Comparison of ENCODE assay signal across 15 cellular contexts in genomic region chr22:42656578-42656977, GRCh38. TPM values are rescaled to one million over a fixed set of nuclear protein-coding genes. Genes with fewer than 3 reads are reported as not detected.
DNase-seq lines count a peak whose midpoint lies in the region; ATAC-seq and TF ChIP-seq lines count a peak whose summit lies in the region.
"Had no signal": no experiment of that assay in that cellular context is flagged by ENCODE, and none has a peak within 500 bp of the region (broad histone marks: within the 10 kb centered on the region; RNA-seq: fewer than 3 reads in every experiment).

No MANE protein-coding gene starts in this region.

- DNase-seq in activated B cell treated with CpG ODN at 0.5 μM for 24 hours: no peak
- DNase-seq in cerebellum (ENCODE audit: low spot score): no peak
- DNase-seq in neuronal stem cell (ENCODE audit: low spot score): no peak
- DNase-seq in effector memory CD8-positive, alpha-beta T cell: no peak
- DNase-seq in right atrium auricular region (ENCODE audit: low spot score): no peak
- DNase-seq: BE2C; Caco-2; CD8-positive, alpha-beta memory T cell; DMS53; GF-D8; GOT3 had no signal

- H3K9me2 ChIP-seq in neural cell (ENCODE audit: insufficient read depth, low read length): no peaks in the 10 kb centered on the region

- H3K4me3 Mint-ChIP-seq in IgD-negative memory B cell (peak overlapping the region in 2 of 4 donors; percentile 12 to 60), activated B cell treated with CpG ODN at 0.5 μM for 24 hours (no peak overlapping the region)
- no peak overlapping the region for H3K4me3 Mint-ChIP-seq in effector memory CD8-positive, alpha-beta T cell

- H3K4ac ChIP-seq in neuronal stem cell (ENCODE audit: low read length): no peak overlapping the region

- no peak overlapping the region for H3K23ac ChIP-seq in neuronal stem cell (ENCODE audit: low read depth, low read length, poor library complexity)

- H3K27me3 ChIP-seq in neural cell (ENCODE audit: insufficient read depth, low read depth, low read length): peaks cover under 1% of the 10 kb centered on the region
- H3K27me3 ChIP-seq in neuronal stem cell (ENCODE audit: control insufficient read depth in 3 of 3, insufficient read depth in 3 of 3, low read depth in 1 of 3, low read length in 3 of 3): peaks cover 0 to 10% (median 0%) of the 10 kb centered on the region in 3 experiments
- H3K27me3 ChIP-seq in right atrium auricular region: no peaks in the 10 kb centered on the region
- H3K27me3 ChIP-seq: BE2C had no signal

- no peak overlapping the region for H3K4me3 ChIP-seq in neural cell (ENCODE audit: low read length)
- no peak overlapping the region for H3K4me3 ChIP-seq in neuronal stem cell (ENCODE audit: low read length in 2 of 2)
- H3K4me3 ChIP-seq in right atrium auricular region: no peak overlapping the region
- H3K4me3 ChIP-seq: HAP-1 had no signal

- H2AK5ac ChIP-seq in neuronal stem cell (ENCODE audit: low read depth, low read length): no peak overlapping the region

- H3K27me3 Mint-ChIP-seq in IgD-negative memory B cell (peaks cover 2% of the 10 kb centered on the region), activated B cell treated with CpG ODN at 0.5 μM for 24 hours (no peaks in the 10 kb centered on the region)
- H3K27me3 Mint-ChIP-seq in effector memory CD8-positive, alpha-beta T cell: peaks cover 0 to 19% of the 10 kb centered on the region in 2 donors

- no peak overlapping the region for H4K91ac ChIP-seq in neuronal stem cell (ENCODE audit: low read depth, low read length, poor library complexity)

- no peaks in the 10 kb centered on the region for H3K9me3 Mint-ChIP-seq in IgD-negative memory B cell
- H3K9me3 Mint-ChIP-seq in activated B cell treated with CpG ODN at 0.5 μM for 24 hours: no peaks in the 10 kb centered on the region
- H3K9me3 Mint-ChIP-seq in effector memory CD8-positive, alpha-beta T cell: no peaks in the 10 kb centered on the region
- H3K9me3 Mint-ChIP-seq: CD8-positive, alpha-beta memory T cell had no signal

- H3K4me1 ChIP-seq in neuronal stem cell (ENCODE audit: control insufficient read depth in 2 of 2, insufficient read depth in 1 of 2, low read depth in 1 of 2, low read length in 2 of 2) (no peaks in the 10 kb centered on the region), right atrium auricular region (no peaks in the 10 kb centered on the region)
- H3K4me1 ChIP-seq: BE2C, HAP-1 had no signal

- no peak overlapping the region for H3K9ac ChIP-seq in neural cell (ENCODE audit: low read length)
- H3K9ac ChIP-seq in neuronal stem cell (ENCODE audit: low read depth, low read length, poor library complexity): no peak overlapping the region

- H3K18ac ChIP-seq in neuronal stem cell (ENCODE audit: low read length): no peak overlapping the region

- TF ChIP-seq CTCF in activated B cell treated with CpG ODN at 0.5 μM for 24 hours (IDR thresholded peaks at IDR 0.05): no peak
- TF ChIP-seq CTCF in neural cell (IDR thresholded peaks at IDR 0.05; ENCODE audit: poor library complexity, severe bottlenecking): no peak
- no peak for TF ChIP-seq CTCF in right atrium auricular region (IDR thresholded peaks at IDR 0.05)

- H2BK12ac ChIP-seq in neuronal stem cell (ENCODE audit: low read length): no peak overlapping the region

- H4K20me1 ChIP-seq in neural cell (ENCODE audit: insufficient read depth): no peaks in the 10 kb centered on the region

- H3F3A ChIP-seq in neural cell (ENCODE audit: insufficient read depth, low read length, poor library complexity, severe bottlenecking): no peaks in the 10 kb centered on the region

- H4K8ac ChIP-seq in neuronal stem cell (ENCODE audit: low read depth, low read length): no peak overlapping the region

- TF ChIP-seq RAD21 in neural cell (conservative IDR thresholded peaks at IDR 0.05): no peak

- H3K27ac ChIP-seq in neural cell (ENCODE audit: low read length) (peak overlapping the region; percentile 66), neuronal stem cell (replicated peaks; ENCODE audit: low read length) (no peak overlapping the region), right atrium auricular region (no peak overlapping the region)

- H3K27ac Mint-ChIP-seq in IgD-negative memory B cell (peak overlapping the region in 2 of 3 donors; percentile 54 to 90), activated B cell treated with CpG ODN at 0.5 μM for 24 hours (peak overlapping the region; percentile 30)
- H3K27ac Mint-ChIP-seq in effector memory CD8-positive, alpha-beta T cell: no peak overlapping the region
- H3K27ac Mint-ChIP-seq: CD8-positive, alpha-beta memory T cell had no signal

- no peak overlapping the region for H2BK15ac ChIP-seq in neuronal stem cell (ENCODE audit: low read length)

- CTCF ChIA-PET in activated B cell treated with CpG ODN at 0.5 μM for 24 hours (lab: Charles Lee): interaction anchor here (1.4 to 2.9 kb wide), 2 partner anchors 13 to 34 kb away, joined by 5 to 17 read pairs; no protein-coding TSS in a partner anchor

- H3K36me3 Mint-ChIP-seq in IgD-negative memory B cell: no peaks in the 10 kb centered on the region
- H3K36me3 Mint-ChIP-seq in activated B cell treated with CpG ODN at 0.5 μM for 24 hours (ENCODE audit: low read depth): no peaks in the 10 kb centered on the region
- peaks cover 5% of the 10 kb centered on the region for H3K36me3 Mint-ChIP-seq in effector memory CD8-positive, alpha-beta T cell (ENCODE audit: insufficient read depth)
- H3K36me3 Mint-ChIP-seq: CD8-positive, alpha-beta memory T cell had no signal

- no peak overlapping the region for H2BK120ac ChIP-seq in neuronal stem cell (ENCODE audit: low read depth, low read length)

- no peak for ATAC-seq in activated B cell treated with CpG ODN at 0.5 μM for 24 hours (ENCODE audit: low read depth)
- ATAC-seq in effector memory CD8-positive, alpha-beta T cell (replicated peaks): no peak

- H3K4me2 ChIP-seq in neural cell (ENCODE audit: low read length) (no peak overlapping the region), neuronal stem cell (ENCODE audit: insufficient read depth, low read length, poor library complexity, severe bottlenecking) (no peak overlapping the region)

- H3K36me3 ChIP-seq in neural cell (ENCODE audit: insufficient read depth, low read length): no peaks in the 10 kb centered on the region
- H3K36me3 ChIP-seq in neuronal stem cell (replicated peaks in 1 of 2; ENCODE audit: control insufficient read depth in 2 of 2, insufficient read depth in 2 of 2, low read length in 2 of 2): no peaks in the 10 kb centered on the region
- no peaks in the 10 kb centered on the region for H3K36me3 ChIP-seq in right atrium auricular region
- H3K36me3 ChIP-seq: BE2C, HAP-1 had no signal

- no CpG with 5 or more reads among the region's 8 CpGs for WGBS in neuronal stem cell (ENCODE audit: extremely low coverage in 2 of 2, insufficient read length in 2 of 2, insufficient replicate concordance in 1 of 2), 2 donors

- POLR2A ChIA-PET in activated B cell treated with CpG ODN at 0.5 μM for 24 hours (lab: Charles Lee): interaction anchor here (0.7 to 7.2 kb wide), 6 partner anchors 14 to 275 kb away, joined by 3 to 96 read pairs (median 6); partner anchors contain the start of gene POLDIP3

- no peak overlapping the region for H2BK5ac ChIP-seq in neuronal stem cell (ENCODE audit: low read length)

- intact Hi-C loops in activated B cell treated with CpG ODN at 0.5 μM for 24 hours (cut with micrococcal nuclease): no loop called here

- no peaks in the 10 kb centered on the region for H3K79me2 ChIP-seq in neural cell (replicated peaks; ENCODE audit: insufficient read depth, low read length)

- H3K4me1 Mint-ChIP-seq in IgD-negative memory B cell: peaks cover 19 to 25% (median 22%) of the 10 kb centered on the region in 3 donors
- H3K4me1 Mint-ChIP-seq in activated B cell treated with CpG ODN at 0.5 μM for 24 hours: peaks cover 46% of the 10 kb centered on the region
- peaks cover 0 to under 1% of the 10 kb centered on the region in 2 donors for H3K4me1 Mint-ChIP-seq in effector memory CD8-positive, alpha-beta T cell (ENCODE audit: low read depth in 2 of 2)
- H3K4me1 Mint-ChIP-seq: CD8-positive, alpha-beta memory T cell had no signal

- TF ChIP-seq EP300 in neural cell (conservative IDR thresholded peaks at IDR 0.05; ENCODE audit: poor library complexity, severe bottlenecking): no peak

- H3K9me3 ChIP-seq in neural cell (ENCODE audit: low read length) (no peaks in the 10 kb centered on the region), neuronal stem cell (replicated peaks in 1 of 2; ENCODE audit: control insufficient read depth in 2 of 2, insufficient read depth in 1 of 2, low read depth in 1 of 2, low read length in 2 of 2) (no peaks in the 10 kb centered on the region), right atrium auricular region (no peaks in the 10 kb centered on the region)
- H3K9me3 ChIP-seq: BE2C, Caco-2, HAP-1 had no signal

- H3K14ac ChIP-seq in neuronal stem cell (ENCODE audit: low read length): no peak overlapping the region

- H2AFZ ChIP-seq in neural cell (ENCODE audit: low read depth, low read length) (no peak overlapping the region), neuronal stem cell (ENCODE audit: low read length) (no peak overlapping the region)

- H3K79me1 ChIP-seq in neuronal stem cell (ENCODE audit: low read depth, low read length): no peaks in the 10 kb centered on the region

TF ChIP-seq in neural cell, 6 proteins besides CTCF, POLR2A, EP300 and RAD21:
- no peak for TF ChIP-seq TAF1 (IDR thresholded peaks at IDR 0.05; ENCODE audit: low read depth)

RNA-seq across cellular contexts. Expression of gene CYB5R3, which starts 7.4 kb away (rescaled TPM):
- 138 TPM for polyA plus RNA-seq in IgD-negative memory B cell
- 78.2 and 91.7 TPM in 2 replicates for total RNA-seq in activated B cell treated with CpG ODN at 0.5 μM for 24 hours
- polyA plus RNA-seq in neural cell: 17.2 and 20.2 TPM in 2 replicates
- 23.4 and 24.1 TPM in 2 replicates for polyA minus RNA-seq in neural cell
- 17.0 TPM for total RNA-seq in cerebellum
- 108 TPM for polyA plus RNA-seq in neuronal stem cell (2013, experiment 1 of 2)
- 107 TPM for polyA plus RNA-seq in neuronal stem cell (2013, experiment 2 of 2)
- total RNA-seq in right atrium auricular region: 100 to 1,000 TPM; 265 to 288 TPM

RNA-seq across cellular contexts. Expression of gene ATP5MGL, which starts 16.2 kb away (rescaled TPM):
- polyA plus RNA-seq in IgD-negative memory B cell (0.51 TPM), neural cell (not detected in 2 replicates)
- total RNA-seq in activated B cell treated with CpG ODN at 0.5 μM for 24 hours (2.1 and 3.4 TPM in 2 replicates), cerebellum (1.7 TPM), right atrium auricular region (not detected)
- polyA minus RNA-seq in neural cell: not detected in 2 replicates
- not detected for polyA plus RNA-seq in neuronal stem cell (2013, experiment 1 of 2)
- not detected for polyA plus RNA-seq in neuronal stem cell (2013, experiment 2 of 2)
- total RNA-seq: HT-29 had no signal

RNA-seq across cellular contexts. Expression of gene POLDIP3, which starts 41.9 kb away (rescaled TPM):
- polyA plus RNA-seq in IgD-negative memory B cell (78.2 TPM), neural cell (56.9 and 63.1 TPM in 2 replicates)
- total RNA-seq in activated B cell treated with CpG ODN at 0.5 μM for 24 hours (77.1 and 77.5 TPM in 2 replicates), cerebellum (27.2 TPM), right atrium auricular region (10 to 100 TPM; 20.2 to 29.5 TPM)
- polyA minus RNA-seq in neural cell: 50.6 and 52.3 TPM in 2 replicates
- polyA plus RNA-seq in neuronal stem cell (2013, experiment 1 of 2): 68.6 TPM
- 69.9 TPM for polyA plus RNA-seq in neuronal stem cell (2013, experiment 2 of 2)

Comparison
In these comparisons a context has a peak if more than half of its experiments do, and no peak if none do; other contexts are left out.
1. H3K27ac Mint-ChIP-seq: peak in IgD-negative memory B cell (2 of 3) and activated B cell treated with CpG ODN at 0.5 μM for 24 hours (single experiment); none in effector memory CD8-positive, alpha-beta T cell (0 of 2).